In genomic region chr17:57109393-57110151, GRCh38 we compare ENCODE assay signal across 1 cellular context.
TF ChIP-seq lines count a peak whose summit lies in the region.

No MANE protein-coding gene starts in this region.

TF ChIP-seq in A549, 52 proteins besides CTCF, POLR2A, EP300 and RAD21:
- no peak for TF ChIP-seq BCL3 (IDR thresholded peaks at IDR 0.05)
- TF ChIP-seq FOSL2 (IDR thresholded peaks at IDR 0.05): no peak
- TF ChIP-seq FOSL2 (CRISPR knock-in tag; IDR thresholded peaks at IDR 0.05): no peak
- no peak for TF ChIP-seq GATA3 (IDR thresholded peaks at IDR 0.05; ENCODE audit: borderline replicate concordance)
- TF ChIP-seq ZC3H11A (IDR thresholded peaks at IDR 0.05): no peak
- TF ChIP-seq HOXB5 (CRISPR knock-in tag; IDR thresholded peaks at IDR 0.05): no peak
- TF ChIP-seq JUNB (IDR thresholded peaks at IDR 0.05): no peak
- no peak for TF ChIP-seq NR3C1 (IDR thresholded peaks at IDR 0.05)
- no peak for TF ChIP-seq USF2 (IDR thresholded peaks at IDR 0.05)
- no peak for TF ChIP-seq CHD2 (IDR thresholded peaks at IDR 0.05; ENCODE audit: low read length, partially characterized antibody)
- no peak for TF ChIP-seq REST (IDR thresholded peaks at IDR 0.05)
- no peak for TF ChIP-seq HDAC2 (IDR thresholded peaks at IDR 0.05)
- no peak for TF ChIP-seq ELK1 (IDR thresholded peaks at IDR 0.05; ENCODE audit: low read depth, low read length)
- TF ChIP-seq FOSB (CRISPR knock-in tag; IDR thresholded peaks at IDR 0.05): no peak
- no peak for TF ChIP-seq ZSCAN20 (CRISPR knock-in tag; IDR thresholded peaks at IDR 0.05)
- TF ChIP-seq RARB (CRISPR knock-in tag; IDR thresholded peaks at IDR 0.05): no peak
- TF ChIP-seq TP53 (CRISPR knock-in tag; IDR thresholded peaks at IDR 0.05): no peak
- no peak for TF ChIP-seq MYC (IDR thresholded peaks at IDR 0.05; ENCODE audit: borderline replicate concordance, low read length)
